Comparison of ENCODE assay signal across 13 cellular contexts in the genomic region with DNA sequence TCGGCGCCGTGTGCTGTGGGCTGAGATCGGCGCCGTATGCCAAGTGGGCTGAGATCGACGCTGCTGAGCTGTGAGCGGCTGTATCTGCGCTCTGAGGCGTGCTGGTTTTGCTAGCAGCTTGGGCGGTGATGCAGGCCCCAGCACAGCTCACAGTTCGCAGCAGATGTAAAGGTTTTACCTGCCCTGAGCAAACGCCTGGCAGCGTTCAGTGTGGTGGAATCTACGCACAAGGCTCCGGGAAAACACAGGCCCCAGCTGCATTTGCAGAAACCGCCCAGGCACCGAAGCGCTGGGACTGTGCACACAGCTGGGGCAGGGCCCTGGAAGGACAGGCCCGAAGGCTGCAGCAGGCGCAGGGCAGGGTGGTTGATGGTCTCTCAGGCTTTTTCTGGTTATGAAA.
"Had no signal": no experiment of that assay in that cellular context is flagged by ENCODE, and none has a peak within 500 bp of the region (broad histone marks: within the 10 kb centered on the region; RNA-seq: fewer than 3 reads in every experiment).

No MANE protein-coding gene starts in this region.

- H3K36me3 ChIP-seq: prostate gland had no signal

- ATAC-seq: activated CD8-positive, alpha-beta T cell treated with anti-CD3 and anti-CD28 coated beads, Interleukin-2, amount 10 ng/mL, durations not matched to agents 7 days and 5 days; naive thymus-derived CD8-positive, alpha-beta T cell had no signal

- DNase-seq: activated CD4-positive, alpha-beta T cell treated with anti-CD3 and anti-CD28 coated beads, Interleukin-2, amount 10 ng/mL, durations not matched to agents 24 days and 14 days; activated CD8-positive, alpha-beta memory T cell treated with anti-CD3 and anti-CD28 coated beads, Interleukin-2, amount 50 U/mL, for 4 hours; activated CD8-positive, alpha-beta T cell treated with anti-CD3 and anti-CD28 coated beads, Interleukin-2, amount 10 ng/mL, durations not matched to agents 7 days and 5 days; activated gamma-delta T cell treated with Interleukin-2 at 50 U/mL for 16 hours; activated naive CD8-positive, alpha-beta T cell treated with anti-CD3 and anti-CD28 coated beads for 36 hours; activated T-cell treated with anti-CD3 and anti-CD28 coated beads, Interleukin-2, amount 50 U/mL, for 48 hours; cortex of kidney; effector CD4-positive, alpha-beta T cell; foreskin fibroblast; immature natural killer cell; naive thymus-derived CD8-positive, alpha-beta T cell; T-helper 2 cell had no signal

- H3K9me3 ChIP-seq: prostate gland had no signal

- H3K27ac ChIP-seq: prostate gland had no signal

- H3K4me1 ChIP-seq: prostate gland had no signal

- H3K4me3 ChIP-seq: prostate gland had no signal
